Comparison of ENCODE assay signal across 1 cellular context in genomic region chr3:9903238-9903624, GRCh38.
TF ChIP-seq lines count a peak whose summit lies in the region.

No MANE protein-coding gene starts in this region.

TF ChIP-seq in endothelial cell of umbilical vein, 7 proteins besides CTCF, POLR2A, EP300 and RAD21:
- TF ChIP-seq JUN (IDR thresholded peaks at IDR 0.05; ENCODE audit: borderline replicate concordance, insufficient read depth, insufficient read length, low read depth) (peak; percentile 35), FOS (IDR thresholded peaks at IDR 0.05; ENCODE audit: borderline replicate concordance, insufficient read depth, low read length) (peak; percentile 55), POLR2AphosphoS5 (IDR thresholded peaks at IDR 0.05; ENCODE audit: insufficient read depth, low read depth, low read length) (no peak)
- TF ChIP-seq, protein P1, sequence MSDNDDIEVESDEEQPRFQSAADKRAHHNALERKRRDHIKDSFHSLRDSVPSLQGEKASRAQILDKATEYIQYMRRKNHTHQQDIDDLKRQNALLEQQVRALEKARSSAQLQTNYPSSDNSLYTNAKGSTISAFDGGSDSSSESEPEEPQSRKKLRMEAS (IDR thresholded peaks at IDR 0.05; ENCODE audit: insufficient read depth, insufficient read length) = no peak
